Comparison of ENCODE assay signal across 8 cellular contexts in genomic region chr18:28177828-28178635, GRCh38. TPM values are rescaled to one million over a fixed set of nuclear protein-coding genes. Genes with fewer than 3 reads are reported as not detected.
DNase-seq lines count a peak whose midpoint lies in the region; ATAC-seq and TF ChIP-seq lines count a peak whose summit lies in the region.

No MANE protein-coding gene starts in this region.

- intact Hi-C loops in MCF 10A (cut with micrococcal nuclease): loop anchor here (2.0 kb wide), 1 partner anchor 63 kb away; no protein-coding TSS in a partner anchor

- no peak for TF ChIP-seq CTCF in AG09309 (IDR thresholded peaks at IDR 0.05; ENCODE audit: control insufficient read depth, insufficient read depth, low read depth, low read length, missing control alignments)
- TF ChIP-seq CTCF in GM20000 (IDR thresholded peaks at IDR 0.05; ENCODE audit: extremely low read depth, missing control alignments): no peak
- TF ChIP-seq CTCF in MCF 10A (IDR thresholded peaks at IDR 0.05; ENCODE audit: unreplicated experiment): no peak

- ATAC-seq in GM19023 (IDR thresholded peaks at IDR 0.05; ENCODE audit: unreplicated experiment): no peak

- no peak overlapping the region for H3K27ac Mint-ChIP-seq in MCF 10A (ENCODE audit: low read depth, unreplicated experiment)

- H3K4me3 ChIP-seq in AG09309 (ENCODE audit: control insufficient read depth, low read depth, low read length): peak overlapping the region; percentile 91
- H3K4me3 ChIP-seq in skin epidermis: peak overlapping the region in 5 of 7 experiments; percentile 14 to 43 (median 38)

- H3K36me3 Mint-ChIP-seq in MCF 10A (ENCODE audit: insufficient read depth, unreplicated experiment): no peaks in the 10 kb centered on the region

- no peak overlapping the region for H3K27ac ChIP-seq in skin epidermis

- H3K4me1 Mint-ChIP-seq in MCF 10A (ENCODE audit: insufficient read depth, unreplicated experiment): peaks cover 6% of the 10 kb centered on the region

- POLR2A ChIA-PET in MCF 10A (lab: Yijun Ruan, JAX): interaction anchor here (1.1 to 1.6 kb wide), 3 partner anchors 9 to 167 kb away, joined by 3 to 5 read pairs (median 3); no protein-coding TSS in a partner anchor

- CTCF ChIA-PET in MCF 10A (lab: Yijun Ruan, JAX): interaction anchor here (0.7 to 1.7 kb wide), 3 partner anchors 127 to 573 kb away, joined by 3 to 5 read pairs (median 3); no protein-coding TSS in a partner anchor

- no TSS peak for BruUV-seq in MCF 10A (replicated peaks; lab: Mats Ljungman, UMichigan)

- H3K4me3 Mint-ChIP-seq in MCF 10A (ENCODE audit: unreplicated experiment): peak overlapping the region; percentile 84

- H3K27me3 Mint-ChIP-seq in MCF 10A (ENCODE audit: insufficient read depth, unreplicated experiment): no peaks in the 10 kb centered on the region

- H3K9me3 Mint-ChIP-seq in MCF 10A (ENCODE audit: unreplicated experiment): no peaks in the 10 kb centered on the region

- DNase-seq in AG09309 (ENCODE audit: low read depth) (no peak), GM20000 (ENCODE audit: low spot score) (peak; percentile 41), NCI-H345 treated with DMSO at 0.1 percent for 48 hours (lab: John Stamatoyannopoulos, UW; ENCODE audit: unreplicated experiment) (peak; percentile 94), MCF 10A (ENCODE audit: unreplicated experiment) (peak; percentile 58), iPS-NIHi7 (ENCODE audit: extremely low spot score) (peak; percentile 78)
- DNase-seq in stimulated activated naive CD4-positive, alpha-beta T cell (lab: John Stamatoyannopoulos, UW): no peak

RNA-seq across cellular contexts. Expression of gene CDH2, which starts 1.1 kb away (rescaled TPM):
- 14.6 and 15.1 TPM in 2 replicates for total RNA-seq in MCF 10A (2022)

Comparison
In these comparisons a context has a peak if more than half of its experiments do, and no peak if none do; other contexts are left out.
1. DNase-seq: peak in GM20000 (single experiment), NCI-H345 treated with DMSO at 0.1 percent for 48 hours (single experiment), MCF 10A (single experiment) and iPS-NIHi7 (single experiment); none in AG09309 (single experiment) and stimulated activated naive CD4-positive, alpha-beta T cell (0 of 6).